Comparison of ENCODE assay signal across 1 cellular context in the genomic region with DNA sequence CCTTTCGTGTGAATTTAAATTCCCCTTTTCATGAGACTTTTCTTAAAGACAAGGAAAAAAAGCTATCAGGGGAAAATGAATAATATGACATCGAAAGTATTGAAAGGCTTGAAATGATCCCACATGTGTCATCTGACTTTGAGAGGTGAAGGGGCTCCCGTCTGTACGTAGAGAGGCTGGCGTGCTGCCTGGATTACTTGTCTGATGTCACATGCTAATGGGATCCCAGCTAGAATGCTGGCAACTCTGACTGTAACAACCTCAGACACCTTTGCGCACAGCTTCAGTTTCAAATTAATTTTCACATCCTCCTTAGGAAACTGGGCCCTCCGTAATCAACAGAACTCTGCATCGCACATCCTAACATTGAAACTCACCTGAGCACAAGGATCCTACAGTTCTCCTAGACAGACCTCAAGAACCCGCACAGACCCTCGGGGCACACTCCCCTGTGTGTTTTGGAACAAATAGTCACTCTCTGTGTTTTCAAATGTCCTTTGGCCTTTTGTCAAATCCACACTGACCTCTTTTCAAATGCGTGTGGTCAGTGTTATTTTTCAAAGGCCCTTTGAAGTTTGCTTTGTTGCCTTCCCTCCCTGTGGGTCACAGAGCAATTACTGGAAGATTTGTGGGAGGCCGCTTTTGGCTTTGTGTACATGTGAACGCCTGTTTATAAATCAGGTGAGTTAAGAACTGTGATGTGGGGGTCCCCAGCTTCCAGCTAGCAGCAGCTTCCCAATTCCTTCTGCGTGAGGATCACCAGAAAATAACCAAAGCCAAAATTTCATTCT.
A peak's percentile ranks its signal among the peaks of the same experiment; 100 is the strongest.
TF ChIP-seq lines count a peak whose summit lies in the region.

No MANE protein-coding gene starts in this region.

TF ChIP-seq in HepG2, 621 proteins besides CTCF, POLR2A, EP300 and RAD21 (continued from another document and continues in another):
- TF ChIP-seq, protein P1, sequence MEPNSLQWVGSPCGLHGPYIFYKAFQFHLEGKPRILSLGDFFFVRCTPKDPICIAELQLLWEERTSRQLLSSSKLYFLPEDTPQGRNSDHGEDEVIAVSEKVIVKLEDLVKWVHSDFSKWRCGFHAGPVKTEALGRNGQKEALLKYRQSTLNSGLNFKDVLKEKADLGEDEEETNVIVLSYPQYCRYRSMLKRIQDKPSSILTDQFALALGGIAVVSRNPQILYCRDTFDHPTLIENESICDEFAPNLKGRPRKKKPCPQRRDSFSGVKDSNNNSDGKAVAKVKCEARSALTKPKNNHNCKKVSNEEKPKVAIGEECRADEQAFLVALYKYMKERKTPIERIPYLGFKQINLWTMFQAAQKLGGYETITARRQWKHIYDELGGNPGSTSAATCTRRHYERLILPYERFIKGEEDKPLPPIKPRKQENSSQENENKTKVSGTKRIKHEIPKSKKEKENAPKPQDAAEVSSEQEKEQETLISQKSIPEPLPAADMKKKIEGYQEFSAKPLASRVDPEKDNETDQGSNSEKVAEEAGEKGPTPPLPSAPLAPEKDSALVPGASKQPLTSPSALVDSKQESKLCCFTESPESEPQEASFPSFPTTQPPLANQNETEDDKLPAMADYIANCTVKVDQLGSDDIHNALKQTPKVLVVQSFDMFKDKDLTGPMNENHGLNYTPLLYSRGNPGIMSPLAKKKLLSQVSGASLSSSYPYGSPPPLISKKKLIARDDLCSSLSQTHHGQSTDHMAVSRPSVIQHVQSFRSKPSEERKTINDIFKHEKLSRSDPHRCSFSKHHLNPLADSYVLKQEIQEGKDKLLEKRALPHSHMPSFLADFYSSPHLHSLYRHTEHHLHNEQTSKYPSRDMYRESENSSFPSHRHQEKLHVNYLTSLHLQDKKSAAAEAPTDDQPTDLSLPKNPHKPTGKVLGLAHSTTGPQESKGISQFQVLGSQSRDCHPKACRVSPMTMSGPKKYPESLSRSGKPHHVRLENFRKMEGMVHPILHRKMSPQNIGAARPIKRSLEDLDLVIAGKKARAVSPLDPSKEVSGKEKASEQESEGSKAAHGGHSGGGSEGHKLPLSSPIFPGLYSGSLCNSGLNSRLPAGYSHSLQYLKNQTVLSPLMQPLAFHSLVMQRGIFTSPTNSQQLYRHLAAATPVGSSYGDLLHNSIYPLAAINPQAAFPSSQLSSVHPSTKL (CRISPR knock-in tag; IDR thresholded peaks at IDR 0.05), result peak; percentile 99
- TF ChIP-seq CAMTA2 (CRISPR knock-in tag; IDR thresholded peaks at IDR 0.05; ENCODE audit: borderline replicate concordance), result no peak
- no peak; the same call in 1 of the 2 replicates for TF ChIP-seq ZNF746 (CRISPR knock-in tag; IDR thresholded peaks at IDR 0.05)
- peak; percentile 85; the same call in 1 of the 2 replicates for TF ChIP-seq MIER2 (CRISPR knock-in tag; IDR thresholded peaks at IDR 0.05)
- TF ChIP-seq ZNF451 (CRISPR knock-in tag; IDR thresholded peaks at IDR 0.05), result no peak
- peak; percentile 83 for TF ChIP-seq KMT2B (CRISPR knock-in tag; IDR thresholded peaks at IDR 0.05)
- peak; percentile 85; the same call in 1 of the 2 replicates for TF ChIP-seq MXD4 (CRISPR knock-in tag; IDR thresholded peaks at IDR 0.05)
- peak; percentile 90 for TF ChIP-seq ZMYM4 (CRISPR knock-in tag; IDR thresholded peaks at IDR 0.05)
- TF ChIP-seq, protein P2, sequence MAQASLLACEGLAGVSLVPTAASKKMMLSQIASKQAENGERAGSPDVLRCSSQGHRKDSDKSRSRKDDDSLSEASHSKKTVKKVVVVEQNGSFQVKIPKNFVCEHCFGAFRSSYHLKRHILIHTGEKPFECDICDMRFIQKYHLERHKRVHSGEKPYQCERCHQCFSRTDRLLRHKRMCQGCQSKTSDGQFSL (CRISPR knock-in tag; IDR thresholded peaks at IDR 0.05), result no peak
- TF ChIP-seq HNRNPH1 (optimal IDR thresholded peaks at IDR 0.05; ENCODE audit: low read depth, low read length), result no peak
- TF ChIP-seq U2AF2 (IDR thresholded peaks at IDR 0.05; ENCODE audit: low read depth, low read length), result no peak
- TF ChIP-seq ZNF382 (CRISPR knock-in tag; IDR thresholded peaks at IDR 0.05; ENCODE audit: borderline replicate concordance), result no peak
- peak; percentile 83; the same call in 1 of the 2 replicates for TF ChIP-seq ZNF557 (CRISPR knock-in tag; IDR thresholded peaks at IDR 0.05)
- peak; percentile 92; the same call in 1 of the 2 replicates for TF ChIP-seq ZNF34 (CRISPR knock-in tag; IDR thresholded peaks at IDR 0.05; ENCODE audit: borderline replicate concordance)
- peak; percentile 61; the same call in 1 of the 2 replicates for TF ChIP-seq SNAPC2 (CRISPR knock-in tag; IDR thresholded peaks at IDR 0.05)
- TF ChIP-seq ZNF337 (CRISPR knock-in tag; IDR thresholded peaks at IDR 0.05; ENCODE audit: borderline replicate concordance, low read depth), result peak; percentile 80; the same call in 1 of the 2 replicates
- no peak; the same call in 1 of the 2 replicates for TF ChIP-seq SATB2 (CRISPR knock-in tag; IDR thresholded peaks at IDR 0.05)
- TF ChIP-seq, protein P3, sequence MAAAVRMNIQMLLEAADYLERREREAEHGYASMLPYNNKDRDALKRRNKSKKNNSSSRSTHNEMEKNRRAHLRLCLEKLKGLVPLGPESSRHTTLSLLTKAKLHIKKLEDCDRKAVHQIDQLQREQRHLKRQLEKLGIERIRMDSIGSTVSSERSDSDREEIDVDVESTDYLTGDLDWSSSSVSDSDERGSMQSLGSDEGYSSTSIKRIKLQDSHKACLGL (CRISPR knock-in tag; IDR thresholded peaks at IDR 0.05), result 0 out of 2 replicates have a peak, but pooled peaks have one; percentile 32
- no peak for TF ChIP-seq ZNF260 (CRISPR knock-in tag; IDR thresholded peaks at IDR 0.05; ENCODE audit: borderline replicate concordance, low read depth)
- peak; percentile 47; the same call in 1 of the 2 replicates for TF ChIP-seq ZBTB3 (CRISPR knock-in tag; IDR thresholded peaks at IDR 0.05; ENCODE audit: borderline replicate concordance, low read depth)
- TF ChIP-seq ZNF577 (CRISPR knock-in tag; IDR thresholded peaks at IDR 0.05; ENCODE audit: borderline replicate concordance, low read depth), result no peak
- no peak for TF ChIP-seq RBM22 (optimal IDR thresholded peaks at IDR 0.05; ENCODE audit: low read length)
- peak; percentile 68; the same call in 1 of the 2 replicates for TF ChIP-seq ZMYM2 (CRISPR knock-in tag; IDR thresholded peaks at IDR 0.05)
- TF ChIP-seq, protein P4, sequence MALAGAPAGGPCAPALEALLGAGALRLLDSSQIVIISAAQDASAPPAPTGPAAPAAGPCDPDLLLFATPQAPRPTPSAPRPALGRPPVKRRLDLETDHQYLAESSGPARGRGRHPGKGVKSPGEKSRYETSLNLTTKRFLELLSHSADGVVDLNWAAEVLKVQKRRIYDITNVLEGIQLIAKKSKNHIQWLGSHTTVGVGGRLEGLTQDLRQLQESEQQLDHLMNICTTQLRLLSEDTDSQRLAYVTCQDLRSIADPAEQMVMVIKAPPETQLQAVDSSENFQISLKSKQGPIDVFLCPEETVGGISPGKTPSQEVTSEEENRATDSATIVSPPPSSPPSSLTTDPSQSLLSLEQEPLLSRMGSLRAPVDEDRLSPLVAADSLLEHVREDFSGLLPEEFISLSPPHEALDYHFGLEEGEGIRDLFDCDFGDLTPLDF (CRISPR knock-in tag; IDR thresholded peaks at IDR 0.05), result no peak
- 0 out of 2 replicates have a peak, but pooled peaks have one; percentile 61 for TF ChIP-seq ZNF598 (CRISPR knock-in tag; IDR thresholded peaks at IDR 0.05; ENCODE audit: borderline replicate concordance)
- peak; percentile 73 for TF ChIP-seq ZSCAN21 (CRISPR knock-in tag; IDR thresholded peaks at IDR 0.05; ENCODE audit: borderline replicate concordance)
- TF ChIP-seq ZNF773 (CRISPR knock-in tag; IDR thresholded peaks at IDR 0.05; ENCODE audit: borderline replicate concordance), result no peak
- TF ChIP-seq PAWR (CRISPR knock-in tag; IDR thresholded peaks at IDR 0.05; ENCODE audit: borderline replicate concordance), result no peak
- TF ChIP-seq STAT5B (CRISPR knock-in tag; IDR thresholded peaks at IDR 0.05), result peak; percentile 91; the same call in 1 of the 2 replicates
- TF ChIP-seq ZNF562 (CRISPR knock-in tag; IDR thresholded peaks at IDR 0.05; ENCODE audit: borderline replicate concordance), result no peak
- TF ChIP-seq ZNF10 (CRISPR knock-in tag; IDR thresholded peaks at IDR 0.05; ENCODE audit: borderline replicate concordance, low read depth), result no peak
- no peak for TF ChIP-seq PHB2 (IDR thresholded peaks at IDR 0.05; ENCODE audit: partially characterized antibody)
- no peak; the same call in 1 of the 2 replicates for TF ChIP-seq ZNF274 (CRISPR knock-in tag; IDR thresholded peaks at IDR 0.05)
- TF ChIP-seq IKZF4 (CRISPR knock-in tag; IDR thresholded peaks at IDR 0.05; ENCODE audit: borderline replicate concordance, low read depth, not compliant biosample characterization), result no peak
- TF ChIP-seq HDAC2 (CRISPR knock-in tag; IDR thresholded peaks at IDR 0.05), result peak; percentile 98
- TF ChIP-seq RXRB (CRISPR knock-in tag; IDR thresholded peaks at IDR 0.05; ENCODE audit: borderline replicate concordance), result peak; percentile 98
- TF ChIP-seq, protein P5, sequence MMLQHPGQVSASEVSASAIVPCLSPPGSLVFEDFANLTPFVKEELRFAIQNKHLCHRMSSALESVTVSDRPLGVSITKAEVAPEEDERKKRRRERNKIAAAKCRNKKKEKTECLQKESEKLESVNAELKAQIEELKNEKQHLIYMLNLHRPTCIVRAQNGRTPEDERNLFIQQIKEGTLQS (CRISPR knock-in tag; IDR thresholded peaks at IDR 0.05), result no peak
- peak; percentile 66; the same call in 1 of the 2 replicates for TF ChIP-seq ZNF350 (CRISPR knock-in tag; IDR thresholded peaks at IDR 0.05; ENCODE audit: borderline replicate concordance, low read depth)
- no peak for TF ChIP-seq HES4 (CRISPR knock-in tag; IDR thresholded peaks at IDR 0.05; ENCODE audit: borderline replicate concordance)
- TF ChIP-seq BRCA1 (CRISPR knock-in tag; IDR thresholded peaks at IDR 0.05), result 0 out of 2 replicates have a peak, but pooled peaks have one; percentile 56
- TF ChIP-seq ZNF775 (CRISPR knock-in tag; IDR thresholded peaks at IDR 0.05; ENCODE audit: borderline replicate concordance), result no peak
- TF ChIP-seq SALL1 (CRISPR knock-in tag; IDR thresholded peaks at IDR 0.05), result peak; percentile 95
- TF ChIP-seq, protein P6, sequence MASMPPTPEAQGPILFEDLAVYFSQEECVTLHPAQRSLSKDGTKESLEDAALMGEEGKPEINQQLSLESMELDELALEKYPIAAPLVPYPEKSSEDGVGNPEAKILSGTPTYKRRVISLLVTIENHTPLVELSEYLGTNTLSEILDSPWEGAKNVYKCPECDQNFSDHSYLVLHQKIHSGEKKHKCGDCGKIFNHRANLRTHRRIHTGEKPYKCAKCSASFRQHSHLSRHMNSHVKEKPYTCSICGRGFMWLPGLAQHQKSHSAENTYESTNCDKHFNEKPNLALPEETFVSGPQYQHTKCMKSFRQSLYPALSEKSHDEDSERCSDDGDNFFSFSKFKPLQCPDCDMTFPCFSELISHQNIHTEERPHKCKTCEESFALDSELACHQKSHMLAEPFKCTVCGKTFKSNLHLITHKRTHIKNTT (CRISPR knock-in tag; IDR thresholded peaks at IDR 0.05), result no peak
- TF ChIP-seq, protein P7, sequence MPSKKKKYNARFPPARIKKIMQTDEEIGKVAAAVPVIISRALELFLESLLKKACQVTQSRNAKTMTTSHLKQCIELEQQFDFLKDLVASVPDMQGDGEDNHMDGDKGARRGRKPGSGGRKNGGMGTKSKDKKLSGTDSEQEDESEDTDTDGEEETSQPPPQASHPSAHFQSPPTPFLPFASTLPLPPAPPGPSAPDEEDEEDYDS (CRISPR knock-in tag; IDR thresholded peaks at IDR 0.05), result peak; percentile 91
- TF ChIP-seq, protein P8, sequence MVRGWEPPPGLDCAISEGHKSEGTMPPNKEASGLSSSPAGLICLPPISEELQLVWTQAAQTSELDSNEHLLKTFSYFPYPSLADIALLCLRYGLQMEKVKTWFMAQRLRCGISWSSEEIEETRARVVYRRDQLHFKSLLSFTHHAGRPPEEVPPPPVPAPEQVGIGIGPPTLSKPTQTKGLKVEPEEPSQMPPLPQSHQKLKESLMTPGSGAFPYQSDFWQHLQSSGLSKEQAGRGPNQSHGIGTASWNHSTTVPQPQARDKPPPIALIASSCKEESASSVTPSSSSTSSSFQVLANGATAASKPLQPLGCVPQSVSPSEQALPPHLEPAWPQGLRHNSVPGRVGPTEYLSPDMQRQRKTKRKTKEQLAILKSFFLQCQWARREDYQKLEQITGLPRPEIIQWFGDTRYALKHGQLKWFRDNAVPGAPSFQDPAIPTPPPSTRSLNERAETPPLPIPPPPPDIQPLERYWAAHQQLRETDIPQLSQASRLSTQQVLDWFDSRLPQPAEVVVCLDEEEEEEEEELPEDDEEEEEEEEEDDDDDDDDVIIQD (CRISPR knock-in tag; IDR thresholded peaks at IDR 0.05; ENCODE audit: low read depth), result peak; percentile 97
- TF ChIP-seq HOXA3 (CRISPR knock-in tag; IDR thresholded peaks at IDR 0.05), result peak; percentile 83; the same call in 1 of the 2 replicates
- TF ChIP-seq, protein P9, sequence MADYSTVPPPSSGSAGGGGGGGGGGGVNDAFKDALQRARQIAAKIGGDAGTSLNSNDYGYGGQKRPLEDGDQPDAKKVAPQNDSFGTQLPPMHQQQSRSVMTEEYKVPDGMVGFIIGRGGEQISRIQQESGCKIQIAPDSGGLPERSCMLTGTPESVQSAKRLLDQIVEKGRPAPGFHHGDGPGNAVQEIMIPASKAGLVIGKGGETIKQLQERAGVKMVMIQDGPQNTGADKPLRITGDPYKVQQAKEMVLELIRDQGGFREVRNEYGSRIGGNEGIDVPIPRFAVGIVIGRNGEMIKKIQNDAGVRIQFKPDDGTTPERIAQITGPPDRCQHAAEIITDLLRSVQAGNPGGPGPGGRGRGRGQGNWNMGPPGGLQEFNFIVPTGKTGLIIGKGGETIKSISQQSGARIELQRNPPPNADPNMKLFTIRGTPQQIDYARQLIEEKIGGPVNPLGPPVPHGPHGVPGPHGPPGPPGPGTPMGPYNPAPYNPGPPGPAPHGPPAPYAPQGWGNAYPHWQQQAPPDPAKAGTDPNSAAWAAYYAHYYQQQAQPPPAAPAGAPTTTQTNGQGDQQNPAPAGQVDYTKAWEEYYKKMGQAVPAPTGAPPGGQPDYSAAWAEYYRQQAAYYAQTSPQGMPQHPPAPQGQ (CRISPR knock-in tag; IDR thresholded peaks at IDR 0.05; ENCODE audit: borderline replicate concordance), result no peak
- no peak for TF ChIP-seq ZNF354B (CRISPR knock-in tag; IDR thresholded peaks at IDR 0.05)
- TF ChIP-seq ZNF629 (CRISPR knock-in tag; conservative IDR thresholded peaks at IDR 0.05), result peak; percentile 57; the same call in 1 of the 2 replicates
- peak; percentile 96 for TF ChIP-seq RXRA (CRISPR knock-in tag; IDR thresholded peaks at IDR 0.05)
- TF ChIP-seq PCBP2 (optimal IDR thresholded peaks at IDR 0.05; ENCODE audit: low read depth, low read length, poor library complexity, severe bottlenecking), result no peak
- TF ChIP-seq ZBTB7B (CRISPR knock-in tag; IDR thresholded peaks at IDR 0.05), result peak; percentile 99
- TF ChIP-seq EZH2 (conservative IDR thresholded peaks at IDR 0.05; ENCODE audit: low read depth, low read length), result no peak
- TF ChIP-seq ZNF766 (CRISPR knock-in tag; IDR thresholded peaks at IDR 0.05; ENCODE audit: borderline replicate concordance), result no peak
- peak; percentile 81; the same call in 1 of the 2 replicates for TF ChIP-seq SAFB2 (CRISPR knock-in tag; IDR thresholded peaks at IDR 0.05; ENCODE audit: borderline replicate concordance, low read depth)
